Comparison of ENCODE assay signal across 1 cellular context in the genomic region with DNA sequence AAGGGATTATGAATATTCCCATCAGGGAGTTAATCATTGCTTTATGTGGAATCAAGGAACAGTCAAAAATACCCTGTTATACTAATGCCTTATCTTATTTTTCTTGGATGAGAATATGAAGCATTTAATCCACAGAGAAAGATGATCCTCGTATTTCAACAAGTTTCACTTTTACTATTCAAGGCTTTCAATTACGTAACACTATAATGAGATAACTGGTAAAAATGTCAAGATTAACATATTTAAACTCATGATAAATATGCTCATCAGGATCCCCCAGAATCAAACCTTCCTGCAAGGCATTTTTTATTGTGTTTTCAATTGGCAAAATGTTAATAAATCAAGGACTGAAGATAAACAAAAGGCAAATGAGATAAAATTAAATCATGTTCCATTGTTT.
TF ChIP-seq lines count a peak whose summit lies in the region.

No MANE protein-coding gene starts in this region.

TF ChIP-seq in SK-N-SH, 30 proteins besides CTCF, POLR2A, EP300 and RAD21 (continued from another document):
- TF ChIP-seq NRF1 (IDR thresholded peaks at IDR 0.05; ENCODE audit: low read depth, low read length), result no peak
